Comparison of ENCODE assay signal across 17 cellular contexts in the genomic region with DNA sequence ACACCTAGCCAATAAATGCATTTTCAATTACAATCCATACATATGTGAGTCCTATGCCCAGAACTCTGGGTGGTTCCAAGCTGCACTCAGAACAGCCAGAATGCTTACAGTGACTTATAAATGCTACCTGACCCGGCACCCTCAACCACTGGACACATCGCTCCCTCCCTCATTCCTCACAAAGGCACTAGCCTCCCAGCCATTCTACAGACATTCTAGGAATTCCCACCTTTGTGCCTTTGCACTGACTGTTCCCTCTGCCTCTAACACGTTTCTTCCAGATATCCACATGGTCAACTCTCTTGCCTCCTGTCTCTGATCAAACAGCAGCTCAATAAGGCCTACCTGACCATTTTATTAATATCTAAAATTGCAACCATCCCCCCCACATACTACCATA.
DNase-seq lines count a peak whose midpoint lies in the region; ATAC-seq and TF ChIP-seq lines count a peak whose summit lies in the region.
"Had no signal": no experiment of that assay in that cellular context is flagged by ENCODE, and none has a peak within 500 bp of the region (broad histone marks: within the 10 kb centered on the region; RNA-seq: fewer than 3 reads in every experiment).

No MANE protein-coding gene starts in this region.

- H3K4me3 Mint-ChIP-seq in WTC11 = no peak overlapping the region
- H3K4me3 Mint-ChIP-seq in neural crest cell = no peak overlapping the region
- H3K4me3 Mint-ChIP-seq in stimulated activated memory B cell treated with anti-CD40 and anti-IgM and Interleukin-4, amounts not matched to agents 10 μg/mL and 1 μg/mL and 100 μg/mL, for 72 hours = no peak overlapping the region
- H3K4me3 Mint-ChIP-seq: B cell; CD4-positive, alpha-beta T cell; HFFc6 had no signal

- H3K9me3 Mint-ChIP-seq in WTC11 (peaks cover 4% of the 10 kb centered on the region; the same call in 1 of the 2 replicates), neural crest cell (no peaks in the 10 kb centered on the region)
- no peaks in the 10 kb centered on the region for H3K9me3 Mint-ChIP-seq in stimulated activated memory B cell treated with anti-CD40 and anti-IgM and Interleukin-4, amounts not matched to agents 10 μg/mL and 1 μg/mL and 100 μg/mL, for 72 hours
- H3K9me3 Mint-ChIP-seq: CD4-positive, alpha-beta T cell; HFFc6 had no signal

- H3K4me1 Mint-ChIP-seq in WTC11 (peaks cover 48% of the 10 kb centered on the region), neural crest cell (peaks cover 62% of the 10 kb centered on the region)
- H3K4me1 Mint-ChIP-seq in stimulated activated memory B cell treated with anti-CD40 and anti-IgM and Interleukin-4, amounts not matched to agents 10 μg/mL and 1 μg/mL and 100 μg/mL, for 72 hours = no peaks in the 10 kb centered on the region
- H3K4me1 Mint-ChIP-seq: B cell had no signal

- no peaks in the 10 kb centered on the region for H3K27me3 Mint-ChIP-seq in WTC11 (ENCODE audit: low read depth)
- no peaks in the 10 kb centered on the region for H3K27me3 Mint-ChIP-seq in neural crest cell (ENCODE audit: low read depth)
- peaks cover 19% of the 10 kb centered on the region for H3K27me3 Mint-ChIP-seq in stimulated activated memory B cell treated with anti-CD40 and anti-IgM and Interleukin-4, amounts not matched to agents 10 μg/mL and 1 μg/mL and 100 μg/mL, for 72 hours
- H3K27me3 Mint-ChIP-seq: B cell; CD4-positive, alpha-beta T cell had no signal

- H3K27ac ChIP-seq in right cardiac atrium (ENCODE audit: low read length) = peak overlapping the region; percentile 38
- H3K27ac ChIP-seq in right atrium auricular region = peak overlapping the region in 1 of 2 donors; percentile 83

- TF ChIP-seq CTCF in right atrium auricular region (IDR thresholded peaks at IDR 0.05) = no peak
- TF ChIP-seq CTCF in WTC11 (IDR thresholded peaks at IDR 0.05) = no peak
- TF ChIP-seq CTCF in neural crest cell (conservative IDR thresholded peaks at IDR 0.05) = no peak

- no peaks in the 10 kb centered on the region for H3K9me3 ChIP-seq in right cardiac atrium (ENCODE audit: control insufficient read depth, low read length)
- no peaks in the 10 kb centered on the region for H3K9me3 ChIP-seq in right atrium auricular region

- intact Hi-C loops in right cardiac atrium (cut with DNase I) = no loop called here

- no peaks in the 10 kb centered on the region for H3K27me3 ChIP-seq in right cardiac atrium (ENCODE audit: control insufficient read depth, insufficient read depth)
- H3K27me3 ChIP-seq in right atrium auricular region = no peaks in the 10 kb centered on the region

- H3K27ac Mint-ChIP-seq in WTC11 (no peak overlapping the region), neural crest cell (ENCODE audit: unreplicated experiment) (peak overlapping the region; percentile 23)
- H3K27ac Mint-ChIP-seq in stimulated activated memory B cell treated with anti-CD40 and anti-IgM and Interleukin-4, amounts not matched to agents 10 μg/mL and 1 μg/mL and 100 μg/mL, for 72 hours = no peak overlapping the region
- H3K27ac Mint-ChIP-seq: B cell; CD4-positive, alpha-beta T cell; HFFc6 had no signal

- no peak overlapping the region for H3K4me3 ChIP-seq in right cardiac atrium (ENCODE audit: low read length)
- H3K4me3 ChIP-seq in right atrium auricular region = no peak overlapping the region
- H3K4me3 ChIP-seq: GM12878 had no signal

- H3K4me1 ChIP-seq in right cardiac atrium (ENCODE audit: control insufficient read depth, insufficient read depth, low read length) (peaks cover 18% of the 10 kb centered on the region), right atrium auricular region (peaks cover 0 to 54% of the 10 kb centered on the region in 2 donors)

- ATAC-seq in right cardiac atrium (no peak), WTC11 (peak; percentile 35; the same call in 1 of the 2 replicates)
- no peak for ATAC-seq in stimulated activated memory B cell treated with anti-CD40 and anti-IgM and Interleukin-4, amounts not matched to agents 10 μg/mL and 1 μg/mL and 100 μg/mL, for 72 hours
- ATAC-seq: GM12878, HepG2 had no signal

- H3K36me3 Mint-ChIP-seq in WTC11 (no peaks in the 10 kb centered on the region), neural crest cell (ENCODE audit: low read depth) (peaks cover 3% of the 10 kb centered on the region)
- no peaks in the 10 kb centered on the region for H3K36me3 Mint-ChIP-seq in stimulated activated memory B cell treated with anti-CD40 and anti-IgM and Interleukin-4, amounts not matched to agents 10 μg/mL and 1 μg/mL and 100 μg/mL, for 72 hours

- no peaks in the 10 kb centered on the region for H3K36me3 ChIP-seq in right atrium auricular region

- POLR2A ChIA-PET in WTC11 (lab: Charles Lee) = no interaction called here

- WGBS in right cardiac atrium = 89% methylated on average over 3 of the region's 3 CpGs

- CTCF ChIA-PET in WTC11 (lab: Charles Lee) = interaction anchor here (1.0 to 1.4 kb wide), 3 partner anchors 9 to 97 kb away, joined by 3 to 4 read pairs (median 3); no protein-coding TSS in a partner anchor

- no peak for DNase-seq in right cardiac atrium
- DNase-seq in right atrium auricular region (ENCODE audit: low spot score) = no peak
- no peak for DNase-seq in WTC11 (ENCODE audit: low spot score)
- DNase-seq in neural crest cell (ENCODE audit: low read depth, low spot score) = no peak
- no peak for DNase-seq in activated CD4-positive, alpha-beta T cell treated with anti-CD3 and anti-CD28 coated beads for 1 hour
- no peak for DNase-seq in RPMI8226
- DNase-seq: C1 segment of cervical spinal cord; Calu3; CD4-positive, alpha-beta T cell; DMS 273 treated with DMSO at 0.1 percent for 48 hours; GOT3; HCEC 1CT; HFFc6 had no signal

TF ChIP-seq in WTC11, 78 proteins besides CTCF, POLR2A, EP300 and RAD21 (continues in another document):
- TF ChIP-seq FOXJ3 (CRISPR knock-in tag; IDR thresholded peaks at IDR 0.05; ENCODE audit: borderline replicate concordance) (no peak), E2F1 (CRISPR knock-in tag; IDR thresholded peaks at IDR 0.05) (no peak), RORB (CRISPR knock-in tag; IDR thresholded peaks at IDR 0.05) (no peak), E2F4 (CRISPR knock-in tag; IDR thresholded peaks at IDR 0.05; ENCODE audit: borderline replicate concordance, low read depth) (no peak), TCF7 (CRISPR knock-in tag; IDR thresholded peaks at IDR 0.05; ENCODE audit: low read depth) (no peak), FOXP4 (CRISPR knock-in tag; IDR thresholded peaks at IDR 0.05) (no peak), NFYB (CRISPR knock-in tag; conservative IDR thresholded peaks at IDR 0.05; ENCODE audit: low read depth) (no peak), SMAD4 (CRISPR knock-in tag; IDR thresholded peaks at IDR 0.05) (no peak)
- TF ChIP-seq, protein P1, sequence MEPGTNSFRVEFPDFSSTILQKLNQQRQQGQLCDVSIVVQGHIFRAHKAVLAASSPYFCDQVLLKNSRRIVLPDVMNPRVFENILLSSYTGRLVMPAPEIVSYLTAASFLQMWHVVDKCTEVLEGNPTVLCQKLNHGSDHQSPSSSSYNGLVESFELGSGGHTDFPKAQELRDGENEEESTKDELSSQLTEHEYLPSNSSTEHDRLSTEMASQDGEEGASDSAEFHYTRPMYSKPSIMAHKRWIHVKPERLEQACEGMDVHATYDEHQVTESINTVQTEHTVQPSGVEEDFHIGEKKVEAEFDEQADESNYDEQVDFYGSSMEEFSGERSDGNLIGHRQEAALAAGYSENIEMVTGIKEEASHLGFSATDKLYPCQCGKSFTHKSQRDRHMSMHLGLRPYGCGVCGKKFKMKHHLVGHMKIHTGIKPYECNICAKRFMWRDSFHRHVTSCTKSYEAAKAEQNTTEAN (CRISPR knock-in tag; IDR thresholded peaks at IDR 0.05) = no peak
